26 cellular contexts compared by ENCODE assay signal in genomic region chr19:34925278-34925855, GRCh38. TPM values are rescaled to one million over a fixed set of nuclear protein-coding genes. Genes with fewer than 3 reads are reported as not detected.
DNase-seq lines count a peak whose midpoint lies in the region; FAIRE-seq and TF ChIP-seq lines count a peak whose summit lies in the region.
"Had no signal": no experiment of that assay in that cellular context is flagged by ENCODE, and none has a peak within 500 bp of the region (broad histone marks: within the 10 kb centered on the region; RNA-seq: fewer than 3 reads in every experiment).

No MANE protein-coding gene starts in this region.

- CTCF ChIA-PET in HEK293 (lab: Yijun Ruan, JAX) = interaction anchor here (0.9 kb wide), 1 partner anchor 87 kb away, joined by 3 read pairs; no protein-coding TSS in a partner anchor

- FAIRE-seq in astrocyte (lab: Jason Lieb, UNC) (no peak), kidney (lab: Jason Lieb, UNC) (no peak)
- FAIRE-seq: GM12878, H54 had no signal

- peaks cover 13% of the 10 kb centered on the region for H3K36me3 Mint-ChIP-seq in astrocyte (ENCODE audit: low read depth, unreplicated experiment)
- peaks cover 14% of the 10 kb centered on the region for H3K36me3 Mint-ChIP-seq in nephron (ENCODE audit: low read depth)

- POLR2A ChIA-PET in HEK293 (lab: Yijun Ruan, JAX) = no interaction called here

- H2AFZ ChIP-seq in astrocyte (ENCODE audit: low read depth, low read length) = no peak overlapping the region

- H3K27me3 ChIP-seq in astrocyte (ENCODE audit: insufficient read depth, low read length) = no peaks in the 10 kb centered on the region

- peak overlapping the region; percentile 60 for H3K4me3 Mint-ChIP-seq in astrocyte (ENCODE audit: unreplicated experiment)
- peak overlapping the region; percentile 23 to 98 (median 25) for H3K4me3 Mint-ChIP-seq in nephron

- intact Hi-C loops in kidney (cut with DNase I) = no loop called here

- DNase-seq in astrocyte (ENCODE audit: low read depth) (no peak), ureter (ENCODE audit: low spot score) (peak; percentile 42), kidney (no peak), NCI-H82 (lab: John Stamatoyannopoulos, UW) (no peak), islet precursor cell (no peak)
- DNase-seq: CD8-positive, alpha-beta memory T cell; DMS 273 treated with DMSO at 0.1 percent for 48 hours; DMS79; EL; GDM1; Karpas-422; NCI-H1092; NCI-H1436; NCI-H187; NCI-H2081 treated with DMSO at 0.1 percent for 48 hours; NCI-H2171; NCI-H226; NCI-H510A; RPMI8226; SHP77 treated with DMSO at 0.1 percent for 48 hours had no signal

- H3K27me3 Mint-ChIP-seq in astrocyte (ENCODE audit: low read depth, unreplicated experiment) (no peaks in the 10 kb centered on the region), nephron (ENCODE audit: low read depth) (no peaks in the 10 kb centered on the region)

- TF ChIP-seq CTCF in HEK293 (tag by site-specific recombination; IDR thresholded peaks at IDR 0.05) (no peak), astrocyte (IDR thresholded peaks at IDR 0.05; ENCODE audit: insufficient read depth, low read depth, low read length) (no peak), nephron (IDR thresholded peaks at IDR 0.05; ENCODE audit: unreplicated experiment in 3 of 3) (no peak), kidney (IDR thresholded peaks at IDR 0.05; ENCODE audit: borderline replicate concordance, extremely low read depth, insufficient read depth) (no peak)

- H3K27ac Mint-ChIP-seq in astrocyte (ENCODE audit: unreplicated experiment) (no peak overlapping the region), nephron (no peak overlapping the region)
- H3K27ac Mint-ChIP-seq: B cell; CD8-positive, alpha-beta memory T cell had no signal

- H3K36me3 ChIP-seq in HEK293 (ENCODE audit: control insufficient read depth in 2 of 2, insufficient read depth in 1 of 2, low read length in 2 of 2) = peaks cover 11 to 18% of the 10 kb centered on the region in 2 experiments
- no peaks in the 10 kb centered on the region for H3K36me3 ChIP-seq in astrocyte (ENCODE audit: insufficient read depth, low read length)
- peaks cover 0 to 2% of the 10 kb centered on the region in 2 donors for H3K36me3 ChIP-seq in kidney (ENCODE audit: control insufficient read depth in 1 of 2, insufficient read depth in 2 of 2, low read length in 2 of 2)

- no peak overlapping the region for H3K4me3 ChIP-seq in HEK293 (ENCODE audit: low read depth, low read length)
- no peak overlapping the region for H3K4me3 ChIP-seq in astrocyte (ENCODE audit: insufficient read depth, low read depth, low read length)
- no peak overlapping the region for H3K4me3 ChIP-seq in kidney (ENCODE audit: low read length in 2 of 2)
- H3K4me3 ChIP-seq: GM12878 had no signal

- H3K4me2 ChIP-seq in astrocyte (ENCODE audit: low read length) = no peak overlapping the region

- H3K9ac ChIP-seq in astrocyte (ENCODE audit: low read length) (no peak overlapping the region), kidney (ENCODE audit: low read length in 2 of 2) (no peak overlapping the region)

- peaks cover 5% of the 10 kb centered on the region for H3K9me3 Mint-ChIP-seq in astrocyte (ENCODE audit: unreplicated experiment)
- H3K9me3 Mint-ChIP-seq in nephron = peaks cover 27% of the 10 kb centered on the region
- H3K9me3 Mint-ChIP-seq: CD8-positive, alpha-beta memory T cell had no signal

- no peaks in the 10 kb centered on the region for H3K79me2 ChIP-seq in astrocyte (ENCODE audit: insufficient read depth, low read length)

- H4K20me1 ChIP-seq in astrocyte (ENCODE audit: insufficient read depth, low read length) = no peaks in the 10 kb centered on the region

- H3K9me3 ChIP-seq in HEK293 (ENCODE audit: control insufficient read depth, insufficient read depth, low read depth, low read length) = peaks cover 6% of the 10 kb centered on the region; the same call in 1 of the 2 replicates
- H3K9me3 ChIP-seq in astrocyte (ENCODE audit: insufficient read depth, low read depth, low read length) = no peaks in the 10 kb centered on the region
- no peaks in the 10 kb centered on the region for H3K9me3 ChIP-seq in kidney (ENCODE audit: control insufficient read depth in 1 of 2, low read length in 2 of 2)

- no peak overlapping the region for H3K27ac ChIP-seq in HEK293 (ENCODE audit: extremely low read depth, low read depth, low read length)
- no peak overlapping the region for H3K27ac ChIP-seq in astrocyte (ENCODE audit: low read depth, low read length)
- H3K27ac ChIP-seq in kidney (ENCODE audit: low read depth in 2 of 2, low read length in 2 of 2) = no peak overlapping the region
- H3K27ac ChIP-seq: C4-2B had no signal

- peaks cover 16% of the 10 kb centered on the region for H3K4me1 ChIP-seq in HEK293 (ENCODE audit: control insufficient read depth, insufficient read depth, low read length)
- H3K4me1 ChIP-seq in astrocyte (ENCODE audit: insufficient read depth, low read length) = no peaks in the 10 kb centered on the region
- H3K4me1 ChIP-seq in kidney (ENCODE audit: control insufficient read depth in 1 of 2, insufficient read depth in 1 of 2, low read depth in 1 of 2, low read length in 2 of 2) = no peaks in the 10 kb centered on the region

- H3K4me1 Mint-ChIP-seq in astrocyte (ENCODE audit: low read depth, unreplicated experiment) (no peaks in the 10 kb centered on the region), nephron (peaks cover 15% of the 10 kb centered on the region)

TF ChIP-seq in HEK293, 187 proteins besides CTCF, POLR2A, EP300 and RAD21:
- TF ChIP-seq KLF8 (tag by site-specific recombination; IDR thresholded peaks at IDR 0.05) (peak; percentile 68; the same call in 1 of the 2 replicates), KLF1 (tag by site-specific recombination; IDR thresholded peaks at IDR 0.05) (peak; percentile 99), SCRT1 (tag by site-specific recombination; IDR thresholded peaks at IDR 0.05; ENCODE audit: borderline replicate concordance) (no peak), ATF2 (tag by site-specific recombination; IDR thresholded peaks at IDR 0.05; ENCODE audit: low read depth) (no peak), KLF10 (tag by site-specific recombination; IDR thresholded peaks at IDR 0.05) (no peak), TRIM28 (IDR thresholded peaks at IDR 0.05; ENCODE audit: borderline replicate concordance, low read length) (no peak), ZNF548 (tag by site-specific recombination; IDR thresholded peaks at IDR 0.05) (0 out of 2 replicates have a peak, but pooled peaks have one; percentile 1), ZNF843 (tag by site-specific recombination; IDR thresholded peaks at IDR 0.05) (no peak), KLF9 (tag by site-specific recombination; IDR thresholded peaks at IDR 0.05; ENCODE audit: low read depth) (peak; percentile 61)

RNA-seq across cellular contexts. Expression of gene ZNF30, which starts 1.3 kb away (rescaled TPM):
- total RNA-seq in astrocyte (3.7 and 4.0 TPM in 2 replicates), ureter (4.6 TPM), kidney (3.5 TPM)
- 3.1 TPM for polyA plus RNA-seq in kidney (ENCODE audit: insufficient read depth, low read depth, low replicate concordance)

RNA-seq across cellular contexts. Expression of gene ZNF792, which starts 38.7 kb away (rescaled TPM):
- 5.7 and 5.9 TPM in 2 replicates for total RNA-seq in astrocyte
- 10.2 TPM for total RNA-seq in ureter
- 9.1 TPM for total RNA-seq in kidney
- 2.0 TPM for polyA plus RNA-seq in kidney (ENCODE audit: insufficient read depth, low read depth, low replicate concordance)
